13 cellular contexts compared by ENCODE assay signal in genomic region chr2:106147665-106148064, GRCh38. TPM values are rescaled to one million over a fixed set of nuclear protein-coding genes. Genes with fewer than 3 reads are reported as not detected.
A peak's percentile ranks its signal among the peaks of the same experiment; 100 is the strongest.
DNase-seq lines count a peak whose midpoint lies in the region; ATAC-seq and TF ChIP-seq lines count a peak whose summit lies in the region.
"Had no signal": no experiment of that assay in that cellular context is flagged by ENCODE, and none has a peak within 500 bp of the region (broad histone marks: within the 10 kb centered on the region; RNA-seq: fewer than 3 reads in every experiment).

No MANE protein-coding gene starts in this region.

- H3F3A ChIP-seq in SK-N-SH (replicated peaks; ENCODE audit: insufficient read depth): peaks cover 7% of the 10 kb centered on the region

- peak overlapping the region; percentile 31 for H3K4me2 ChIP-seq in SK-N-SH

- POLR2A ChIA-PET in SK-N-SH (lab: Yijun Ruan, JAX): no interaction called here
- POLR2A ChIA-PET in activated CD4-positive, alpha-beta memory T cell treated with anti-CD3 and anti-CD28 coated beads, Interleukin-2, amount 10 ng/mL, durations not matched to agents 7 days and 5 days (lab: Charles Lee): interaction anchor here (0.7 to 9.0 kb wide), 8 partner anchors 10 to 53 kb away, joined by 3 to 190 read pairs (median 5); partner anchors contain the start of gene UXS1

- no peak overlapping the region for H3K9ac ChIP-seq in SK-N-SH

- DNase-seq in SK-N-SH (no peak), nephron progenitor cell (no peak), KBM-7 (no peak), NCI-H2107 treated with DMSO at 0.1 percent for 48 hours (lab: John Stamatoyannopoulos, UW; ENCODE audit: unreplicated experiment) (no peak)
- no peak for DNase-seq in activated CD4-positive, alpha-beta memory T cell treated with anti-CD3 and anti-CD28 coated beads, Interleukin-2, amount 10 ng/mL, durations not matched to agents 7 days and 5 days
- no peak for DNase-seq in stimulated activated CD4-positive, alpha-beta T cell treated with anti-CD3 and anti-CD28 coated beads, Interleukin-2, amount 100 ng/mL, for 24 hours
- DNase-seq: activated CD4-positive, alpha-beta T cell treated with anti-CD3 and anti-CD28 coated beads, Interleukin-2, amount 50 U/mL, for 48 hours; pancreas had no signal

- peak overlapping the region; percentile 36 for H3K4me3 Mint-ChIP-seq in activated CD4-positive, alpha-beta memory T cell treated with anti-CD3 and anti-CD28 coated beads, Interleukin-2, amount 10 ng/mL, durations not matched to agents 7 days and 5 days
- H3K4me3 Mint-ChIP-seq in nephron progenitor cell: no peak overlapping the region
- H3K4me3 Mint-ChIP-seq: dendritic cell treated with granulocyte-macrophage colony-stimulating factor and Interleukin-4, amounts not matched to agents 40 ng/mL and 50 ng/mL, for 4 days had no signal

- TF ChIP-seq RAD21 in SK-N-SH (IDR thresholded peaks at IDR 0.05; ENCODE audit: low read length): no peak

- peaks cover 81% of the 10 kb centered on the region for H3K4me1 Mint-ChIP-seq in activated CD4-positive, alpha-beta memory T cell treated with anti-CD3 and anti-CD28 coated beads, Interleukin-2, amount 10 ng/mL, durations not matched to agents 7 days and 5 days
- H3K4me1 Mint-ChIP-seq in nephron progenitor cell: peaks cover 25% of the 10 kb centered on the region

- no peak for TF ChIP-seq EP300 in SK-N-SH (IDR thresholded peaks at IDR 0.05; ENCODE audit: borderline replicate concordance in 1 of 2, low read depth in 1 of 2, low read length in 1 of 2)

- no peaks in the 10 kb centered on the region for H4K20me1 ChIP-seq in SK-N-SH (ENCODE audit: insufficient read depth)

- no peaks in the 10 kb centered on the region for H3K9me3 ChIP-seq in SK-N-SH
- H3K9me3 ChIP-seq: pancreas had no signal

- no peaks in the 10 kb centered on the region for H3K9me2 ChIP-seq in SK-N-SH

- in situ Hi-C loops in KBM-7 (cut with MboI; ENCODE audit: low pct_unique_long_range_greater_than_20kb, low sequenced_read_pairs): no loop called here

- peak overlapping the region; percentile 90 for H3K27ac Mint-ChIP-seq in activated CD4-positive, alpha-beta memory T cell treated with anti-CD3 and anti-CD28 coated beads, Interleukin-2, amount 10 ng/mL, durations not matched to agents 7 days and 5 days
- H3K27ac Mint-ChIP-seq in nephron progenitor cell: peak overlapping the region; percentile 75
- H3K27ac Mint-ChIP-seq: dendritic cell treated with granulocyte-macrophage colony-stimulating factor and Interleukin-4, amounts not matched to agents 40 ng/mL and 50 ng/mL, for 4 days had no signal

- no peak overlapping the region for H2AFZ ChIP-seq in SK-N-SH (ENCODE audit: low read depth)

- H3K9me3 Mint-ChIP-seq in activated CD4-positive, alpha-beta memory T cell treated with anti-CD3 and anti-CD28 coated beads, Interleukin-2, amount 10 ng/mL, durations not matched to agents 7 days and 5 days: peaks cover under 1% of the 10 kb centered on the region
- peaks cover 7% of the 10 kb centered on the region for H3K9me3 Mint-ChIP-seq in nephron progenitor cell
- H3K9me3 Mint-ChIP-seq: dendritic cell treated with granulocyte-macrophage colony-stimulating factor and Interleukin-4, amounts not matched to agents 40 ng/mL and 50 ng/mL, for 4 days had no signal

- H3K36me3 ChIP-seq in SK-N-SH (replicated peaks in 1 of 2; ENCODE audit: control insufficient read depth in 1 of 2, insufficient read depth in 2 of 2, low read length in 1 of 2): no peaks in the 10 kb centered on the region
- H3K36me3 ChIP-seq: pancreas had no signal

- H3K4me1 ChIP-seq in SK-N-SH (ENCODE audit: control insufficient read depth in 1 of 2, insufficient read depth in 2 of 2, low read depth in 1 of 2, low read length in 1 of 2): peaks cover 0 to 8% of the 10 kb centered on the region in 2 experiments; a peak in 2 of 4 replicates
- H3K4me1 ChIP-seq: pancreas had no signal

- ATAC-seq in SK-N-SH treated with all-trans-retinoic acid at 6 μM for 48 hours (no peak; the same call in 2 of the 3 replicates), HG03064 (IDR thresholded peaks at IDR 0.05; ENCODE audit: low read depth, unreplicated experiment) (peak; percentile 66)
- ATAC-seq: HCT116 had no signal

- TF ChIP-seq CTCF in SK-N-SH (IDR thresholded peaks at IDR 0.05) (no peak), nephron progenitor cell (IDR thresholded peaks at IDR 0.05) (no peak)

- H3K79me2 ChIP-seq in SK-N-SH (ENCODE audit: insufficient read depth): no peaks in the 10 kb centered on the region

- H3K27me3 Mint-ChIP-seq in activated CD4-positive, alpha-beta memory T cell treated with anti-CD3 and anti-CD28 coated beads, Interleukin-2, amount 10 ng/mL, durations not matched to agents 7 days and 5 days: no peaks in the 10 kb centered on the region
- H3K27me3 Mint-ChIP-seq in nephron progenitor cell (ENCODE audit: low read depth, poor library complexity): peaks cover 4% of the 10 kb centered on the region
- H3K27me3 Mint-ChIP-seq: dendritic cell treated with granulocyte-macrophage colony-stimulating factor and Interleukin-4, amounts not matched to agents 40 ng/mL and 50 ng/mL, for 4 days had no signal

- H3K4me3 ChIP-seq in SK-N-SH (ENCODE audit: low read depth in 2 of 2, low read length in 1 of 2): no peak overlapping the region
- H3K4me3 ChIP-seq: pancreas had no signal

- WGBS in SK-N-SH (ENCODE audit: low lambda C conversion rate): 95% methylated on average over 3 of the region's 3 CpGs

- no peaks in the 10 kb centered on the region for H3K27me3 ChIP-seq in SK-N-SH (ENCODE audit: insufficient read depth)
- H3K27me3 ChIP-seq: pancreas had no signal

- H3K36me3 Mint-ChIP-seq in activated CD4-positive, alpha-beta memory T cell treated with anti-CD3 and anti-CD28 coated beads, Interleukin-2, amount 10 ng/mL, durations not matched to agents 7 days and 5 days (ENCODE audit: low read depth): peaks cover 85% of the 10 kb centered on the region
- H3K36me3 Mint-ChIP-seq in nephron progenitor cell (ENCODE audit: low read depth): peaks cover 83% of the 10 kb centered on the region

- CTCF ChIA-PET in SK-N-SH (lab: Yijun Ruan, JAX): no interaction called here
- CTCF ChIA-PET in activated CD4-positive, alpha-beta memory T cell treated with anti-CD3 and anti-CD28 coated beads, Interleukin-2, amount 10 ng/mL, durations not matched to agents 7 days and 5 days (lab: Charles Lee): interaction anchor here (0.8 to 7.0 kb wide), 5 partner anchors 9 to 90 kb away, joined by 3 to 68 read pairs (median 5); no protein-coding TSS in a partner anchor

- H3K27ac ChIP-seq in SK-N-SH (ENCODE audit: low read depth in 2 of 2, low read length in 1 of 2): peak overlapping the region in 1 of 2 experiments; percentile 38; a peak in 3 of 4 replicates
- H3K27ac ChIP-seq: 22Rv1 had no signal

TF ChIP-seq in SK-N-SH, 30 proteins besides CTCF, POLR2A, EP300 and RAD21:
- TF ChIP-seq RXRA (IDR thresholded peaks at IDR 0.05; ENCODE audit: borderline replicate concordance, low read depth) (no peak), TAF1 (IDR thresholded peaks at IDR 0.05; ENCODE audit: borderline replicate concordance, low read depth, low read length) (no peak), YY1 (IDR thresholded peaks at IDR 0.05; ENCODE audit: low read depth) (no peak)

TF ChIP-seq in SK-N-SH treated with all-trans-retinoic acid at 6 μM for 48 hours, 23 proteins besides CTCF, POLR2A, EP300 and RAD21 (continues in another document):
- TF ChIP-seq RARB (CRISPR knock-in tag; IDR thresholded peaks at IDR 0.05): no peak
- no peak for TF ChIP-seq ZNF8 (CRISPR knock-in tag; IDR thresholded peaks at IDR 0.05)
- no peak for TF ChIP-seq SNAI2 (CRISPR knock-in tag; IDR thresholded peaks at IDR 0.05)
- TF ChIP-seq PPARA (CRISPR knock-in tag; IDR thresholded peaks at IDR 0.05; ENCODE audit: borderline replicate concordance): no peak
- no peak for TF ChIP-seq ZNF70 (CRISPR knock-in tag; IDR thresholded peaks at IDR 0.05)
- TF ChIP-seq ISL1 (CRISPR knock-in tag; IDR thresholded peaks at IDR 0.05): no peak
- TF ChIP-seq ZFP30 (CRISPR knock-in tag; IDR thresholded peaks at IDR 0.05): no peak
- TF ChIP-seq CSRNP3 (CRISPR knock-in tag; IDR thresholded peaks at IDR 0.05): no peak
- TF ChIP-seq PATZ1 (CRISPR knock-in tag; IDR thresholded peaks at IDR 0.05; ENCODE audit: borderline replicate concordance): no peak
- TF ChIP-seq ZC3H10 (CRISPR knock-in tag; IDR thresholded peaks at IDR 0.05): no peak
- TF ChIP-seq ARNTL (CRISPR knock-in tag; IDR thresholded peaks at IDR 0.05; ENCODE audit: borderline replicate concordance, low read depth): no peak
- no peak for TF ChIP-seq ZFP3 (CRISPR knock-in tag; IDR thresholded peaks at IDR 0.05)
- no peak for TF ChIP-seq TOX (CRISPR knock-in tag; IDR thresholded peaks at IDR 0.05; ENCODE audit: borderline replicate concordance)

RNA-seq across cellular contexts. Expression of gene UXS1, which starts 46.4 kb away (rescaled TPM):
- 55.9 and 67.6 TPM in 2 replicates for polyA plus RNA-seq in SK-N-SH (2012; rRNA removed)
- 61.2 and 61.7 TPM in 2 replicates for polyA plus RNA-seq in SK-N-SH (2012; cell fraction: cytosol; rRNA removed)
- polyA plus RNA-seq in SK-N-SH (2012; cell fraction: nucleus; rRNA removed): 34.2 and 37.5 TPM in 2 replicates
- 10 to 100 TPM; 74.4 to 74.6 TPM for total RNA-seq in activated CD4-positive, alpha-beta memory T cell treated with anti-CD3 and anti-CD28 coated beads, Interleukin-2, amount 10 ng/mL, durations not matched to agents 7 days and 5 days
